ENCODE assay signal across 25 cellular contexts in genomic region chr6:3017304-3017703, GRCh38.
"Had no signal": no experiment of that assay in that cellular context is flagged by ENCODE, and none has a peak within 500 bp of the region (broad histone marks: within the 10 kb centered on the region; RNA-seq: fewer than 3 reads in every experiment).

No MANE protein-coding gene starts in this region.

- H3K4me1 Mint-ChIP-seq: WTC11 had no signal

- H3K27me3 ChIP-seq: SJSA1 had no signal

- DNase-seq: activated CD4-positive, alpha-beta memory T cell treated with anti-CD3 and anti-CD28 coated beads for 36 hours; activated CD4-positive, alpha-beta T cell treated with anti-CD3 and anti-CD28 coated beads, Interleukin-2, amount 10 ng/mL, durations not matched to agents 24 days and 14 days; activated CD4-positive, CD25-positive, alpha-beta regulatory T cell treated with anti-CD3 and anti-CD28 coated beads, Interleukin-2, amount 50 U/mL, for 72 hours; activated CD8-positive, alpha-beta memory T cell treated with anti-CD3 and anti-CD28 coated beads for 24 hours; activated gamma-delta T cell treated with Interleukin-2 at 50 U/mL for 16 hours; activated naive CD4-positive, alpha-beta T cell treated with anti-CD3 and anti-CD28 coated beads, Interleukin-2, amount 10 ng/mL, durations not matched to agents 7 days and 5 days; activated naive CD8-positive, alpha-beta T cell treated with anti-CD3 and anti-CD28 coated beads for 36 hours; activated T-cell treated with anti-CD3 and anti-CD28 coated beads, Interleukin-2, amount 50 U/mL, for 72 hours; KG1; NCI-H1048; NCI-H146; NCI-H1930; NCI-H2171; NCI-H2227 treated with DMSO at 0.1 percent for 48 hours; NCI-H526 treated with DMSO at 0.1 percent for 48 hours; NK-92 treated with Interleukin-12 subunit alpha and Interleukin-12 subunit beta, amount 100 ng/mL, for 24 hours; OCI-M1; RPMI8226; SHP77; SW 1271; T-helper 17 cell; T-helper 9 cell had no signal

- H3K27me3 Mint-ChIP-seq: activated CD4-positive, alpha-beta memory T cell treated with anti-CD3 and anti-CD28 coated beads for 36 hours; activated CD4-positive, alpha-beta T cell treated with anti-CD3 and anti-CD28 coated beads, Interleukin-2, amount 10 ng/mL, durations not matched to agents 24 days and 14 days; activated naive CD4-positive, alpha-beta T cell treated with anti-CD3 and anti-CD28 coated beads, Interleukin-2, amount 10 ng/mL, durations not matched to agents 7 days and 5 days; activated naive CD8-positive, alpha-beta T cell treated with anti-CD3 and anti-CD28 coated beads for 36 hours; T-helper 17 cell had no signal

- H3K27ac Mint-ChIP-seq: activated CD4-positive, alpha-beta memory T cell treated with anti-CD3 and anti-CD28 coated beads for 36 hours; activated CD4-positive, alpha-beta T cell treated with anti-CD3 and anti-CD28 coated beads, Interleukin-2, amount 10 ng/mL, durations not matched to agents 24 days and 14 days; activated naive CD4-positive, alpha-beta T cell treated with anti-CD3 and anti-CD28 coated beads, Interleukin-2, amount 10 ng/mL, durations not matched to agents 7 days and 5 days; activated naive CD8-positive, alpha-beta T cell treated with anti-CD3 and anti-CD28 coated beads for 36 hours; activated T-cell treated with anti-CD3 and anti-CD28 coated beads, Interleukin-2, amount 50 U/mL, for 72 hours; activated T-helper 2 cell treated with anti-CD3 and anti-CD28 coated beads, Interferon-gamma antibody, Interleukin-2, Interleukin-4, amounts not matched to agents 10 μg/mL and 5 μg/mL and 100 μg/mL, durations not matched to agents 14 hours and 24 hours and 36 hours; T-helper 17 cell; WTC11 had no signal

- H3K27ac ChIP-seq: SJSA1 had no signal

- H3K9me3 ChIP-seq: SJSA1 had no signal

- H3K4me3 ChIP-seq: SJSA1 had no signal

- H3K4me3 Mint-ChIP-seq: activated CD4-positive, alpha-beta memory T cell treated with anti-CD3 and anti-CD28 coated beads for 36 hours; activated CD4-positive, alpha-beta T cell treated with anti-CD3 and anti-CD28 coated beads, Interleukin-2, amount 10 ng/mL, durations not matched to agents 24 days and 14 days; activated naive CD4-positive, alpha-beta T cell treated with anti-CD3 and anti-CD28 coated beads, Interleukin-2, amount 10 ng/mL, durations not matched to agents 7 days and 5 days; activated naive CD8-positive, alpha-beta T cell treated with anti-CD3 and anti-CD28 coated beads for 36 hours; activated T-cell treated with anti-CD3 and anti-CD28 coated beads, Interleukin-2, amount 50 U/mL, for 72 hours; T-helper 17 cell; WTC11 had no signal
